In genomic region chr17:44115585-44116415, GRCh38 we compare ENCODE assay signal across 10 cellular contexts. TPM values are rescaled to one million over a fixed set of nuclear protein-coding genes. Genes with fewer than 3 reads are reported as not detected.
DNase-seq lines count a peak whose midpoint lies in the region; ATAC-seq, FAIRE-seq and TF ChIP-seq lines count a peak whose summit lies in the region.
"Had no signal": no experiment of that assay in that cellular context is flagged by ENCODE, and none has a peak within 500 bp of the region (broad histone marks: within the 10 kb centered on the region; RNA-seq: fewer than 3 reads in every experiment).

No MANE protein-coding gene starts in this region.

- no peak overlapping the region for H3K4me2 ChIP-seq in endothelial cell of umbilical vein (ENCODE audit: insufficient read depth, low read length)

- peak; percentile 72 for TF ChIP-seq CTCF in RWPE1 (conservative IDR thresholded peaks at IDR 0.05; ENCODE audit: low read depth)
- peak; percentile 86 to 89 for TF ChIP-seq CTCF in endothelial cell of umbilical vein (IDR thresholded peaks at IDR 0.05; ENCODE audit: extremely low read depth in 1 of 2, insufficient read depth in 1 of 2, low read depth in 1 of 2, low read length in 2 of 2)
- TF ChIP-seq CTCF in psoas muscle (IDR thresholded peaks at IDR 0.05), result peak; percentile 73

- H3K79me2 ChIP-seq in endothelial cell of umbilical vein (ENCODE audit: control insufficient read depth, insufficient read depth, low read length), result no peaks in the 10 kb centered on the region

- H3K27me3 ChIP-seq in endothelial cell of umbilical vein (ENCODE audit: control insufficient read depth in 2 of 2, insufficient read depth in 2 of 2, low read length in 2 of 2) (no peaks in the 10 kb centered on the region), psoas muscle (ENCODE audit: insufficient read depth in 3 of 3, low read length in 2 of 3) (no peaks in the 10 kb centered on the region)

- intact Hi-C loops in Right ventricle myocardium superior (cut with DNase I) (no loop called here), left cardiac atrium (cut with DNase I) (loop anchor here in 1 of 2 donors (5.0 kb wide), 2 partner anchors 103 to 173 kb away; partner anchors contain the start of genes PPY and TMEM101), endothelial cell of umbilical vein (cut with micrococcal nuclease) (loop anchor here (1.0 to 10.0 kb wide), 5 partner anchors 31 to 171 kb away; partner anchors contain the start of genes G6PC3 and NAGS), psoas muscle (cut with DNase I) (loop anchor here in 1 of 2 donors (5.0 to 10.0 kb wide), 2 partner anchors 101 to 173 kb away; partner anchors contain the start of genes PPY and TMEM101)

- peaks cover 8% of the 10 kb centered on the region for H3K4me1 ChIP-seq in endothelial cell of umbilical vein (ENCODE audit: control insufficient read depth, extremely low read depth, insufficient read depth, low read length)
- peaks cover 84% of the 10 kb centered on the region for H3K4me1 ChIP-seq in psoas muscle

- POLR2A ChIA-PET in RWPE1 (lab: Yijun Ruan, JAX; ENCODE audit: low non-redundant PET) (interaction anchor here (1.1 kb wide), 1 partner anchor 32 kb away, joined by 3 read pairs; no protein-coding TSS in a partner anchor), endothelial cell of umbilical vein (lab: Charles Lee) (interaction anchor here (0.6 kb wide), 1 partner anchor 50 kb away, joined by 7 read pairs; the partner anchor contains the start of gene LSM12)

- H3K4me3 ChIP-seq in endothelial cell of umbilical vein (replicated peaks in 1 of 3; ENCODE audit: insufficient read depth in 1 of 3, low read depth in 1 of 3, low read length in 3 of 3) (no peak overlapping the region), psoas muscle (no peak overlapping the region)

- FAIRE-seq in endothelial cell of umbilical vein (lab: Jason Lieb, UNC), result peak; percentile 62
- FAIRE-seq: GM18507 had no signal

- TF ChIP-seq POLR2A in endothelial cell of umbilical vein (IDR thresholded peaks at IDR 0.05; ENCODE audit: low read depth, low read length), result no peak
- TF ChIP-seq POLR2A in GM18505 (IDR thresholded peaks at IDR 0.05; ENCODE audit: borderline replicate concordance, extremely low read depth, insufficient read depth, insufficient read length), result no peak

- no peaks in the 10 kb centered on the region for H4K20me1 ChIP-seq in endothelial cell of umbilical vein (replicated peaks; ENCODE audit: control insufficient read depth, extremely low read depth, insufficient read depth, low read length)

- BruUV-seq in endothelial cell of umbilical vein (replicated peaks; lab: Mats Ljungman, UMichigan), result no TSS peak

- no peak for ATAC-seq in Right ventricle myocardium superior (ENCODE audit: poor library complexity)
- ATAC-seq in left cardiac atrium, result no peak
- ATAC-seq in psoas muscle, result no peak
- no peak for ATAC-seq in GM18505 (IDR thresholded peaks at IDR 0.05; ENCODE audit: unreplicated experiment)

- DNase-seq in Right ventricle myocardium superior (peak; percentile 56), left cardiac atrium (no peak), RWPE1 (ENCODE audit: low spot score) (no peak), endothelial cell of umbilical vein (ENCODE audit: low read depth, low spot score) (peak; percentile 60), psoas muscle (peak; percentile 60 to 74), NCI-H446 treated with DMSO at 0.1 percent for 48 hours (lab: John Stamatoyannopoulos, UW) (no peak), SIG-M5 (lab: John Stamatoyannopoulos, UW) (no peak)
- DNase-seq: activated naive CD8-positive, alpha-beta T cell treated with anti-CD3 and anti-CD28 coated beads, Interleukin-2, amount 10 ng/mL, durations not matched to agents 7 days and 5 days had no signal

- peaks cover 0 to 7% of the 10 kb centered on the region in 2 experiments for H3K36me3 ChIP-seq in endothelial cell of umbilical vein (ENCODE audit: control insufficient read depth in 2 of 2, extremely low read depth in 1 of 2, insufficient read depth in 2 of 2, low read length in 2 of 2)
- H3K36me3 ChIP-seq in psoas muscle (ENCODE audit: insufficient read depth in 1 of 2, low read depth in 1 of 2), result peaks cover 0 to 30% of the 10 kb centered on the region in 2 donors

- dilution Hi-C loops in endothelial cell of umbilical vein (cut with MboI; ENCODE audit: extremely low pct_ligation_motif_present, low sequenced_read_pairs), result no loop called here

- WGBS in psoas muscle, 3 donors, result 25 to 40% (median 29%) methylated on average over 11 of the region's 11 CpGs

- CTCF ChIA-PET in RWPE1 (lab: Yijun Ruan, JAX) (interaction anchor here (0.6 to 2.0 kb wide), 16 partner anchors 9 to 194 kb away, joined by 3 to 14 read pairs (median 3); partner anchors contain the start of gene TMUB2), endothelial cell of umbilical vein (lab: Charles Lee) (interaction anchor here (0.6 to 3.1 kb wide), 41 partner anchors 8 to 236 kb away, joined by 3 to 39 read pairs (median 5); partner anchors contain the start of genes G6PC3, GRN, HDAC5 and LSM12)

- H3K9me1 ChIP-seq in endothelial cell of umbilical vein (replicated peaks; ENCODE audit: control insufficient read depth, extremely low read depth, insufficient read depth, low read length), result no peaks in the 10 kb centered on the region

- H3K27ac ChIP-seq in RWPE1, result peak overlapping the region; percentile 31
- no peak overlapping the region for H3K27ac ChIP-seq in endothelial cell of umbilical vein (ENCODE audit: insufficient read depth, low read depth, low read length)
- peak overlapping the region; percentile 96 for H3K27ac ChIP-seq in psoas muscle

- H2AFZ ChIP-seq in endothelial cell of umbilical vein (ENCODE audit: low read depth, low read length), result no peak overlapping the region

- H3K9me3 ChIP-seq in endothelial cell of umbilical vein (replicated peaks; ENCODE audit: control insufficient read depth, insufficient read depth, low read length), result no peaks in the 10 kb centered on the region
- H3K9me3 ChIP-seq in psoas muscle, result no peaks in the 10 kb centered on the region

- no peak overlapping the region for H3K9ac ChIP-seq in endothelial cell of umbilical vein (replicated peaks; ENCODE audit: extremely low read depth, insufficient read depth, low read length)

RNA-seq across cellular contexts. Expression of gene HDAC5, which starts 7.6 kb away (rescaled TPM):
- total RNA-seq in Right ventricle myocardium superior, result 67.7 TPM
- 10 to 100 TPM; 39.2 to 57.9 TPM for total RNA-seq in left cardiac atrium
- total RNA-seq in endothelial cell of umbilical vein, result 40.2 and 40.4 TPM in 2 replicates
- 35.4 and 40.0 TPM in 2 replicates for polyA plus RNA-seq in endothelial cell of umbilical vein
- polyA plus RNA-seq in endothelial cell of umbilical vein (2011; cell fraction: cytosol; rRNA removed), result 22.2 and 28.4 TPM in 2 replicates
- polyA plus RNA-seq in endothelial cell of umbilical vein (2011; cell fraction: nucleus; rRNA removed), result 31.7 and 40.2 TPM in 2 replicates
- 12.7 and 20.4 TPM in 2 replicates for polyA plus RNA-seq in endothelial cell of umbilical vein (2012)
- polyA minus RNA-seq in endothelial cell of umbilical vein, result 39.3 and 54.8 TPM in 2 replicates
- 27.1 TPM for polyA minus RNA-seq in endothelial cell of umbilical vein (2011; cell fraction: cytosol; rRNA and poly(A)+ RNA removed)
- 15.8 and 25.9 TPM in 2 replicates for polyA minus RNA-seq in endothelial cell of umbilical vein (2011; cell fraction: nucleus; rRNA and poly(A)+ RNA removed)
- 10 to 100 TPM; 24.4 to 75.6 (median 61.2) TPM for total RNA-seq in psoas muscle
- polyA plus RNA-seq in psoas muscle, result 10 to 100 TPM in 2 of 3 donors, 1 to 10 TPM in 1; 8.8 to 35.8 (median 30.2) TPM

RNA-seq across cellular contexts. Expression of gene HROB, which starts 25.9 kb away (rescaled TPM):
- total RNA-seq in Right ventricle myocardium superior (0.59 TPM), left cardiac atrium (1 to 10 TPM; 1.1 to 1.3 TPM), endothelial cell of umbilical vein (9.0 and 10.1 TPM in 2 replicates), psoas muscle (1 to 10 TPM in 1 of 4 donors, under 1 TPM in 3; 0.25 to 1.1 (median 0.39) TPM)
- polyA plus RNA-seq in endothelial cell of umbilical vein (6.9 and 7.0 TPM in 2 replicates), psoas muscle (under 1 TPM; 0.53 to 0.77 (median 0.65) TPM)
- polyA plus RNA-seq in endothelial cell of umbilical vein (2011; cell fraction: cytosol; rRNA removed), result 5.0 and 5.5 TPM in 2 replicates
- 9.7 and 14.6 TPM in 2 replicates for polyA plus RNA-seq in endothelial cell of umbilical vein (2011; cell fraction: nucleus; rRNA removed)
- polyA plus RNA-seq in endothelial cell of umbilical vein (2012), result 2.6 and 5.1 TPM in 2 replicates
- 6.5 and 12.4 TPM in 2 replicates for polyA minus RNA-seq in endothelial cell of umbilical vein
- 12.6 TPM for polyA minus RNA-seq in endothelial cell of umbilical vein (2011; cell fraction: cytosol; rRNA and poly(A)+ RNA removed)
- polyA minus RNA-seq in endothelial cell of umbilical vein (2011; cell fraction: nucleus; rRNA and poly(A)+ RNA removed), result 4.3 and 5.4 TPM in 2 replicates

RNA-seq across cellular contexts. Expression of gene G6PC3, which starts 45.3 kb away (rescaled TPM):
- 26.0 TPM for total RNA-seq in Right ventricle myocardium superior
- total RNA-seq in left cardiac atrium, result 10 to 100 TPM; 32.9 to 44.4 TPM
- total RNA-seq in endothelial cell of umbilical vein, result 74.1 and 78.4 TPM in 2 replicates
- 194 and 277 TPM in 2 replicates for polyA plus RNA-seq in endothelial cell of umbilical vein
- polyA plus RNA-seq in endothelial cell of umbilical vein (2011; cell fraction: cytosol; rRNA removed), result 113 and 123 TPM in 2 replicates
- 41.9 and 49.3 TPM in 2 replicates for polyA plus RNA-seq in endothelial cell of umbilical vein (2011; cell fraction: nucleus; rRNA removed)
- polyA plus RNA-seq in endothelial cell of umbilical vein (2012), result 110 and 116 TPM in 2 replicates
- 158 and 188 TPM in 2 replicates for polyA minus RNA-seq in endothelial cell of umbilical vein
- polyA minus RNA-seq in endothelial cell of umbilical vein (2011; cell fraction: cytosol; rRNA and poly(A)+ RNA removed), result 79.5 TPM
- polyA minus RNA-seq in endothelial cell of umbilical vein (2011; cell fraction: nucleus; rRNA and poly(A)+ RNA removed), result 31.0 and 31.3 TPM in 2 replicates
- total RNA-seq in psoas muscle, result 10 to 100 TPM; 27.7 to 43.3 (median 37.6) TPM
- polyA plus RNA-seq in psoas muscle, result 10 to 100 TPM; 43.9 to 72.9 (median 61.0) TPM

RNA-seq across cellular contexts. Expression of gene LSM12, which starts 49.3 kb away (rescaled TPM):
- 46.1 TPM for total RNA-seq in Right ventricle myocardium superior
- total RNA-seq in left cardiac atrium, result 10 to 100 TPM; 39.4 to 57.5 TPM
- 68.9 and 73.5 TPM in 2 replicates for total RNA-seq in endothelial cell of umbilical vein
- polyA plus RNA-seq in endothelial cell of umbilical vein, result 34.3 and 36.5 TPM in 2 replicates
- 40.7 and 40.9 TPM in 2 replicates for polyA plus RNA-seq in endothelial cell of umbilical vein (2011; cell fraction: cytosol; rRNA removed)
- 28.0 and 28.8 TPM in 2 replicates for polyA plus RNA-seq in endothelial cell of umbilical vein (2011; cell fraction: nucleus; rRNA removed)
- polyA plus RNA-seq in endothelial cell of umbilical vein (2012), result 42.4 and 52.8 TPM in 2 replicates
- 48.4 and 50.5 TPM in 2 replicates for polyA minus RNA-seq in endothelial cell of umbilical vein
- polyA minus RNA-seq in endothelial cell of umbilical vein (2011; cell fraction: cytosol; rRNA and poly(A)+ RNA removed), result 43.3 TPM
- 22.7 and 26.0 TPM in 2 replicates for polyA minus RNA-seq in endothelial cell of umbilical vein (2011; cell fraction: nucleus; rRNA and poly(A)+ RNA removed)
- total RNA-seq in psoas muscle, result 10 to 100 TPM; 39.6 to 65.9 (median 52.9) TPM
- 10 to 100 TPM; 42.7 to 52.9 (median 47.9) TPM for polyA plus RNA-seq in psoas muscle

RNA-seq across cellular contexts. Expression of gene ASB16, which starts 54.7 kb away (rescaled TPM):
- 14.8 TPM for total RNA-seq in Right ventricle myocardium superior
- 1 to 10 TPM; 4.9 to 8.7 TPM for total RNA-seq in left cardiac atrium
- total RNA-seq in endothelial cell of umbilical vein, result not detected in 2 replicates
- polyA plus RNA-seq in endothelial cell of umbilical vein, result not detected in 2 replicates
- polyA plus RNA-seq in endothelial cell of umbilical vein (2011; cell fraction: cytosol; rRNA removed), result not detected in 2 replicates
- polyA plus RNA-seq in endothelial cell of umbilical vein (2011; cell fraction: nucleus; rRNA removed), result 0.17 and 0.20 TPM in 2 replicates
- 0.65 and 0.96 TPM in 2 replicates for polyA plus RNA-seq in endothelial cell of umbilical vein (2012)
- polyA minus RNA-seq in endothelial cell of umbilical vein, result not detected in 2 replicates
- polyA minus RNA-seq in endothelial cell of umbilical vein (2011; cell fraction: cytosol; rRNA and poly(A)+ RNA removed), result not detected
- 0.24 TPM in 1 of 2 replicates, not detected in the other for polyA minus RNA-seq in endothelial cell of umbilical vein (2011; cell fraction: nucleus; rRNA and poly(A)+ RNA removed)
- 10 to 100 TPM; 17.0 to 43.4 (median 26.1) TPM for total RNA-seq in psoas muscle
- 10 to 100 TPM in 1 of 3 donors, 1 to 10 TPM in 2; 1.1 to 16.5 (median 9.9) TPM for polyA plus RNA-seq in psoas muscle

Comparison
In these comparisons a context has a peak if more than half of its experiments do, and no peak if none do; other contexts are left out.
1. DNase-seq: peak in Right ventricle myocardium superior (single experiment), endothelial cell of umbilical vein (single experiment) and psoas muscle (2 of 2); none in left cardiac atrium (single experiment), RWPE1 (single experiment), NCI-H446 treated with DMSO at 0.1 percent for 48 hours (single experiment) and SIG-M5 (single experiment).
2. Peak in every context shown above with its lines, with median percentiles within 50 percentile points of each other: CTCF ChIP-seq.